25 cellular contexts compared by ENCODE assay signal in the genomic region with DNA sequence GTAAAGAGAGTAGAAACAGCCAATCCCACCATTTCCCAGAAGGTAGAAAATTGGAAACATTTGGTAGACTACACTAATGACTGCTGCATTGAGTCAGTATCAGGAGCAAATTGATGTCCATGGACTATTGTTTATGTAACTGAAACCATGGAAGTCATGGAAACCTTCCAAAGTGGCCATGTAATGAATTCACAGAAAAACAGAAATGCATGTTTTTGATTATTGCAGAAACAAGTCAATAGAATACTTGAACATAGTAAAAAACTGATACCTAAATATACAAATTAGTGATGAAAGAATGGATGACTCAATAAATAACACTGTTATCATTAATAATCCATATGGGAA. TPM values are rescaled to one million over a fixed set of nuclear protein-coding genes. Genes with fewer than 3 reads are reported as not detected.
DNase-seq lines count a peak whose midpoint lies in the region; TF ChIP-seq lines count a peak whose summit lies in the region.
"Had no signal": no experiment of that assay in that cellular context is flagged by ENCODE, and none has a peak within 500 bp of the region (broad histone marks: within the 10 kb centered on the region; RNA-seq: fewer than 3 reads in every experiment).

No MANE protein-coding gene starts in this region.

- H3K4ac ChIP-seq in mesendoderm (ENCODE audit: low read depth, low read length): no peak overlapping the region

- H3K4me1 ChIP-seq in hepatocyte (ENCODE audit: insufficient read depth) (no peaks in the 10 kb centered on the region), mesendoderm (ENCODE audit: control insufficient read depth, low read depth, low read length) (no peaks in the 10 kb centered on the region)
- H3K4me1 ChIP-seq: BLaER1 had no signal

- H3K27me3 ChIP-seq in hepatocyte: no peaks in the 10 kb centered on the region
- no peaks in the 10 kb centered on the region for H3K27me3 ChIP-seq in mesendoderm (ENCODE audit: insufficient read depth, low read length, poor library complexity)
- H3K27me3 ChIP-seq: BLaER1 had no signal

- H3K4me3 ChIP-seq in hepatocyte: no peak overlapping the region
- H3K4me3 ChIP-seq in mesendoderm (ENCODE audit: low read length): no peak overlapping the region
- H3K4me3 ChIP-seq: A549, BLaER1, GM12878 had no signal

- no peak overlapping the region for H2AK5ac ChIP-seq in mesendoderm (ENCODE audit: low read length)

- no peak overlapping the region for H3K56ac ChIP-seq in mesendoderm (ENCODE audit: low read length)

- H3K27ac ChIP-seq in hepatocyte: no peak overlapping the region
- H3K27ac ChIP-seq in mesendoderm (ENCODE audit: low read depth, low read length): no peak overlapping the region
- H3K27ac ChIP-seq: A549, BLaER1 had no signal

- H2BK15ac ChIP-seq in mesendoderm (replicated peaks; ENCODE audit: low read depth): no peak overlapping the region

- H4K8ac ChIP-seq in mesendoderm (ENCODE audit: low read depth, low read length): no peak overlapping the region

- H3K9me2 ChIP-seq in hepatocyte (replicated peaks; ENCODE audit: insufficient read depth): no peaks in the 10 kb centered on the region
- H3K9me2 ChIP-seq: SK-N-SH had no signal

- no peak overlapping the region for H2BK120ac ChIP-seq in mesendoderm (ENCODE audit: low read depth, low read length)

- no peaks in the 10 kb centered on the region for H3K9me3 ChIP-seq in hepatocyte (ENCODE audit: low read depth)
- H3K9me3 ChIP-seq: A549, BLaER1, Caco-2, SK-N-SH had no signal

- H4K20me1 ChIP-seq in hepatocyte (ENCODE audit: insufficient read depth, poor library complexity, severe bottlenecking): no peaks in the 10 kb centered on the region
- H4K20me1 ChIP-seq: BLaER1 had no signal

- peaks cover 10% of the 10 kb centered on the region for H3K79me2 ChIP-seq in hepatocyte
- no peaks in the 10 kb centered on the region for H3K79me2 ChIP-seq in mesendoderm (ENCODE audit: control insufficient read depth, insufficient read depth, low read length)

- H3K23ac ChIP-seq in mesendoderm (ENCODE audit: low read length): no peak overlapping the region

- no peaks in the 10 kb centered on the region for H3K36me3 ChIP-seq in hepatocyte (replicated peaks; ENCODE audit: insufficient read depth, low read depth)
- H3K36me3 ChIP-seq in mesendoderm (ENCODE audit: control insufficient read depth, insufficient read depth, low read length): no peaks in the 10 kb centered on the region
- H3K36me3 ChIP-seq: BLaER1 had no signal

- H3K4me2 ChIP-seq in hepatocyte: no peak overlapping the region
- H3K4me2 ChIP-seq in mesendoderm (ENCODE audit: low read length): no peak overlapping the region
- H3K4me2 ChIP-seq: A549, BLaER1, SK-N-SH had no signal

- no peak overlapping the region for H3K18ac ChIP-seq in mesendoderm (ENCODE audit: low read length)

- no peak overlapping the region for H2BK5ac ChIP-seq in mesendoderm (ENCODE audit: low read length)

- no peak overlapping the region for H3K9ac ChIP-seq in mesendoderm (ENCODE audit: low read length)
- H3K9ac ChIP-seq: BLaER1, SK-N-SH had no signal

- no peaks in the 10 kb centered on the region for H3K79me1 ChIP-seq in mesendoderm (ENCODE audit: low read length)

- DNase-seq in AG08395 (ENCODE audit: low spot score) (peak; percentile 22), EH (ENCODE audit: low read depth) (peak; percentile 11), dedifferentiated amniotic fluid mesenchymal stem cell (ENCODE audit: extremely low spot score) (peak; percentile 27), hepatocyte (ENCODE audit: low spot score) (peak; percentile 8), mesendoderm (no peak), midbrain (lab: John Stamatoyannopoulos, UW) (no peak), NCI-H1694 (lab: John Stamatoyannopoulos, UW) (no peak)
- DNase-seq: Caco-2; CD4-positive, alpha-beta T cell; DMS 273 treated with DMSO at 0.1 percent for 48 hours; DMS79 treated with DMSO at 0.1 percent for 48 hours; H9; KG1; NCI-H1105; NCI-H146; NCI-H2081; NCI-H2171; NCI-H446; NCI-H526; OCI-M1; SHP77; SK-N-SH had no signal

- H4K5ac ChIP-seq in mesendoderm (ENCODE audit: low read length): no peak overlapping the region

- H2AFZ ChIP-seq in hepatocyte: no peak overlapping the region

- TF ChIP-seq CTCF in hepatocyte (IDR thresholded peaks at IDR 0.05; ENCODE audit: poor library complexity): no peak

RNA-seq across cellular contexts. Expression of a gene that starts 55.2 kb away (rescaled TPM):
- total RNA-seq in hepatocyte: 15.3 and 16.9 TPM in 2 replicates
- polyA plus RNA-seq in hepatocyte: 2.5 and 2.7 TPM in 2 replicates
- polyA plus RNA-seq in mesendoderm (2013, experiment 1 of 2): 0.06 TPM
- 0.04 TPM for polyA plus RNA-seq in mesendoderm (2013, experiment 2 of 2)
- total RNA-seq: CD4-positive, alpha-beta T cell had no signal

Comparison
In these comparisons a context has a peak if more than half of its experiments do, and no peak if none do; other contexts are left out.
1. DNase-seq: peak in AG08395 (single experiment), EH (single experiment), dedifferentiated amniotic fluid mesenchymal stem cell (single experiment) and hepatocyte (single experiment); none in mesendoderm (single experiment), midbrain (single experiment) and NCI-H1694 (single experiment).